ENCODE assay signal across 17 cellular contexts in genomic region chr20:53174454-53174853, GRCh38.
DNase-seq lines count a peak whose midpoint lies in the region; ATAC-seq, FAIRE-seq and TF ChIP-seq lines count a peak whose summit lies in the region.
"Had no signal": no experiment of that assay in that cellular context is flagged by ENCODE, and none has a peak within 500 bp of the region (broad histone marks: within the 10 kb centered on the region; RNA-seq: fewer than 3 reads in every experiment).

No MANE protein-coding gene starts in this region.

- no peaks in the 10 kb centered on the region for H3K36me3 Mint-ChIP-seq in WTC11
- H3K36me3 Mint-ChIP-seq in neural progenitor cell = no peaks in the 10 kb centered on the region
- no peaks in the 10 kb centered on the region for H3K36me3 Mint-ChIP-seq in Calu3 (ENCODE audit: insufficient read depth, unreplicated experiment)
- H3K36me3 Mint-ChIP-seq: IgD-negative memory B cell had no signal

- no peak overlapping the region for H2AFZ ChIP-seq in HepG2 (ENCODE audit: low read length)
- no peak overlapping the region for H2AFZ ChIP-seq in neural progenitor cell (replicated peaks)

- H3K9me3 Mint-ChIP-seq in WTC11 (no peaks in the 10 kb centered on the region), neural progenitor cell (no peaks in the 10 kb centered on the region), Calu3 (ENCODE audit: low read depth, unreplicated experiment) (no peaks in the 10 kb centered on the region)
- H3K9me3 Mint-ChIP-seq: IgD-negative memory B cell had no signal

- TF ChIP-seq POLR2A in HepG2 (IDR thresholded peaks at IDR 0.05; ENCODE audit: insufficient read depth in 1 of 2, low read depth in 2 of 2, low read length in 2 of 2) = no peak
- TF ChIP-seq POLR2A in right lobe of liver (IDR thresholded peaks at IDR 0.05) = no peak

- H3K9me3 ChIP-seq in HepG2 (ENCODE audit: low read length) (no peaks in the 10 kb centered on the region), right lobe of liver (no peaks in the 10 kb centered on the region), neural progenitor cell (ENCODE audit: low read depth) (no peaks in the 10 kb centered on the region), BE2C (no peaks in the 10 kb centered on the region)
- H3K9me3 ChIP-seq: BLaER1, HAP-1 had no signal

- FAIRE-seq in HepG2 (lab: Jason Lieb, UNC) = no peak
- FAIRE-seq: GM12878 had no signal

- in situ Hi-C loops in HepG2 (cut with HindIII; ENCODE audit: extremely low pct_ligation_motif_present, low pct_unique_long_range_greater_than_20kb) = no loop called here

- no peak overlapping the region for H3K27ac ChIP-seq in HepG2 (ENCODE audit: extremely low read length, insufficient read depth, low read length)
- H3K27ac ChIP-seq in right lobe of liver = no peak overlapping the region
- no peak overlapping the region for H3K27ac ChIP-seq in neural progenitor cell
- H3K27ac ChIP-seq: 22Rv1, BLaER1, KMS-11 had no signal

- no peak overlapping the region for H3K4me3 Mint-ChIP-seq in WTC11
- no peak overlapping the region for H3K4me3 Mint-ChIP-seq in neural progenitor cell
- H3K4me3 Mint-ChIP-seq in Calu3 (ENCODE audit: low read depth, unreplicated experiment) = no peak overlapping the region
- H3K4me3 Mint-ChIP-seq: IgD-negative memory B cell had no signal

- H3K27me3 Mint-ChIP-seq in WTC11 (ENCODE audit: low read depth) (no peaks in the 10 kb centered on the region), neural progenitor cell (ENCODE audit: insufficient read depth, low read depth) (peaks cover 3% of the 10 kb centered on the region), Calu3 (ENCODE audit: unreplicated experiment) (peaks cover 58% of the 10 kb centered on the region)
- H3K27me3 Mint-ChIP-seq: IgD-negative memory B cell had no signal

- WGBS in HepG2 (ENCODE audit: low lambda C conversion rate) = 7% methylated on average over 3 of the region's 3 CpGs
- 88% methylated on average over 3 of the region's 3 CpGs for WGBS in right lobe of liver (ENCODE audit: insufficient coverage, low coverage, low lambda C conversion rate, missing lambda C conversion rate)

- H3F3A ChIP-seq in neural progenitor cell (ENCODE audit: low read depth) = peaks cover 12% of the 10 kb centered on the region

- H3K4me3 ChIP-seq in HepG2 (replicated peaks in 1 of 3; ENCODE audit: insufficient read depth in 1 of 3, low read depth in 2 of 3, low read length in 3 of 3) (no peak overlapping the region), right lobe of liver (no peak overlapping the region), neural progenitor cell (no peak overlapping the region), BE2C (ENCODE audit: low read depth, low read length) (no peak overlapping the region)
- H3K4me3 ChIP-seq: BLaER1, GM12878, HAP-1 had no signal

- no peaks in the 10 kb centered on the region for H3K36me3 ChIP-seq in HepG2 (replicated peaks in 1 of 2; ENCODE audit: control insufficient read depth in 1 of 2, insufficient read depth in 2 of 2, low read length in 2 of 2)
- peaks cover 0 to 3% (median 0%) of the 10 kb centered on the region in 4 donors for H3K36me3 ChIP-seq in right lobe of liver
- no peaks in the 10 kb centered on the region for H3K36me3 ChIP-seq in neural progenitor cell
- H3K36me3 ChIP-seq in BE2C = no peaks in the 10 kb centered on the region
- H3K36me3 ChIP-seq: BLaER1, HAP-1 had no signal

- H3K27ac Mint-ChIP-seq in WTC11 = peak overlapping the region; percentile 57; the same call in 1 of the 2 replicates
- peak overlapping the region; percentile 31 for H3K27ac Mint-ChIP-seq in neural progenitor cell
- H3K27ac Mint-ChIP-seq in Calu3 (ENCODE audit: unreplicated experiment) = no peak overlapping the region

- H3K27me3 ChIP-seq in HepG2 (ENCODE audit: control insufficient read depth in 1 of 2, insufficient read depth in 2 of 2, low read length in 2 of 2) (no peaks in the 10 kb centered on the region; a peak in 1 of 5 replicates), right lobe of liver (no peaks in the 10 kb centered on the region), neural progenitor cell (no peaks in the 10 kb centered on the region), BE2C (no peaks in the 10 kb centered on the region)
- H3K27me3 ChIP-seq: BLaER1 had no signal

- H3K4me1 Mint-ChIP-seq in WTC11 = peaks cover 16% of the 10 kb centered on the region
- H3K4me1 Mint-ChIP-seq in neural progenitor cell = peaks cover 13% of the 10 kb centered on the region
- no peaks in the 10 kb centered on the region for H3K4me1 Mint-ChIP-seq in Calu3 (ENCODE audit: low read depth, unreplicated experiment)

- POLR2A ChIA-PET in HepG2 (lab: Yijun Ruan, JAX) = no interaction called here
- POLR2A ChIA-PET in WTC11 (lab: Charles Lee) = no interaction called here

- no peak for TF ChIP-seq RAD21 in HepG2 (CRISPR knock-in tag; IDR thresholded peaks at IDR 0.05)

- H3K4me2 ChIP-seq in HepG2 (ENCODE audit: low read depth, low read length) = no peak overlapping the region
- H3K4me2 ChIP-seq in neural progenitor cell = no peak overlapping the region
- H3K4me2 ChIP-seq: BLaER1, KMS-11 had no signal

- H3K9ac ChIP-seq in HepG2 (ENCODE audit: insufficient read depth, low read depth, low read length) (no peak overlapping the region), neural progenitor cell (no peak overlapping the region)
- H3K9ac ChIP-seq: BLaER1, KMS-11 had no signal

- DNase-seq in HepG2 (ENCODE audit: low spot score) (no peak), right lobe of liver (no peak), WTC11 (ENCODE audit: low spot score) (no peak), neural progenitor cell (ENCODE audit: low spot score) (no peak), Calu3 (no peak), BE2C (no peak), NOMO-1 (lab: John Stamatoyannopoulos, UW; ENCODE audit: unreplicated experiment in 2 of 2) (no peak)
- DNase-seq: DMS 273 treated with DMSO at 0.1 percent for 48 hours, DMS79, GOT3 had no signal

- TF ChIP-seq EP300 in HepG2 (IDR thresholded peaks at IDR 0.05; ENCODE audit: low read depth in 2 of 2, low read length in 2 of 2) (no peak), HepG2 (CRISPR knock-in tag; IDR thresholded peaks at IDR 0.05; ENCODE audit: borderline replicate concordance) (no peak)

- intact Hi-C loops in HepG2 (cut with micrococcal nuclease; ENCODE audit: unreplicated experiment) (no loop called here), right lobe of liver (cut with DNase I) (no loop called here), Calu3 (cut with micrococcal nuclease; ENCODE audit: unreplicated experiment) (no loop called here)

- no TSS peak for BruUV-seq in HepG2 (replicated peaks; lab: Mats Ljungman, UMichigan)
- BruUV-seq in Calu3 (replicated peaks; lab: Mats Ljungman, UMichigan) = no TSS peak

- H4K20me1 ChIP-seq in HepG2 (ENCODE audit: insufficient read depth, low read length) = no peaks in the 10 kb centered on the region
- no peaks in the 10 kb centered on the region for H4K20me1 ChIP-seq in neural progenitor cell (ENCODE audit: low read depth)
- H4K20me1 ChIP-seq: BLaER1 had no signal

- no peak for TF ChIP-seq CTCF in HepG2 (CRISPR knock-in tag; IDR thresholded peaks at IDR 0.05)
- no peak for TF ChIP-seq CTCF in right lobe of liver (IDR thresholded peaks at IDR 0.05)
- no peak for TF ChIP-seq CTCF in WTC11 (IDR thresholded peaks at IDR 0.05)
- no peak for TF ChIP-seq CTCF in neural progenitor cell (IDR thresholded peaks at IDR 0.05)
- no peak for TF ChIP-seq CTCF in Calu3 (IDR thresholded peaks at IDR 0.05; ENCODE audit: unreplicated experiment)
- TF ChIP-seq CTCF in BE2C (IDR thresholded peaks at IDR 0.05; ENCODE audit: low read depth, low read length) = no peak

- ATAC-seq in HepG2 = no peak
- ATAC-seq in right lobe of liver = no peak
- no peak for ATAC-seq in WTC11
- ATAC-seq in HG03521 (IDR thresholded peaks at IDR 0.05; ENCODE audit: unreplicated experiment) = no peak
- ATAC-seq: GM12878 had no signal

- no peaks in the 10 kb centered on the region for H3K4me1 ChIP-seq in HepG2 (ENCODE audit: insufficient read depth, low read length)
- H3K4me1 ChIP-seq in right lobe of liver = no peaks in the 10 kb centered on the region
- H3K4me1 ChIP-seq in neural progenitor cell = peaks cover 14% of the 10 kb centered on the region
- H3K4me1 ChIP-seq in BE2C = peaks cover 5% of the 10 kb centered on the region; the same call in 1 of the 2 replicates
- H3K4me1 ChIP-seq: BLaER1, HAP-1 had no signal

- CTCF ChIA-PET in HepG2 (lab: Yijun Ruan, JAX; ENCODE audit: low intra/inter-chr PET ratio, low total read pairs) = no interaction called here
- CTCF ChIA-PET in WTC11 (lab: Charles Lee) = interaction anchor here (0.6 to 1.1 kb wide), 2 partner anchors 34 to 1034 kb away, joined by 5 to 6 read pairs; partner anchors contain the start of gene PFDN4
- CTCF ChIA-PET in Calu3 (lab: Charles Lee) = no interaction called here

- H3K79me2 ChIP-seq in HepG2 (ENCODE audit: insufficient read depth, low read length) = no peaks in the 10 kb centered on the region
- no peaks in the 10 kb centered on the region for H3K79me2 ChIP-seq in neural progenitor cell (ENCODE audit: low read depth)

TF ChIP-seq in HepG2, 621 proteins besides CTCF, POLR2A, EP300 and RAD21:
- TF ChIP-seq CC2D1A (CRISPR knock-in tag; IDR thresholded peaks at IDR 0.05) = no peak
- TF ChIP-seq RAD51 (IDR thresholded peaks at IDR 0.05; ENCODE audit: borderline replicate concordance) = peak; percentile 38; the same call in 1 of the 2 replicates
- TF ChIP-seq TGIF2 (CRISPR knock-in tag; IDR thresholded peaks at IDR 0.05) = no peak

TF ChIP-seq in WTC11, 78 proteins besides CTCF, POLR2A, EP300 and RAD21 (continues in another document):
- no peak for TF ChIP-seq JAZF1 (CRISPR knock-in tag; IDR thresholded peaks at IDR 0.05)
- no peak for TF ChIP-seq ESRRA (CRISPR knock-in tag; IDR thresholded peaks at IDR 0.05; ENCODE audit: borderline replicate concordance)
- no peak for TF ChIP-seq TEAD1 (CRISPR knock-in tag; IDR thresholded peaks at IDR 0.05)
- TF ChIP-seq MYBL2 (CRISPR knock-in tag; IDR thresholded peaks at IDR 0.05) = no peak
- TF ChIP-seq, protein P1, sequence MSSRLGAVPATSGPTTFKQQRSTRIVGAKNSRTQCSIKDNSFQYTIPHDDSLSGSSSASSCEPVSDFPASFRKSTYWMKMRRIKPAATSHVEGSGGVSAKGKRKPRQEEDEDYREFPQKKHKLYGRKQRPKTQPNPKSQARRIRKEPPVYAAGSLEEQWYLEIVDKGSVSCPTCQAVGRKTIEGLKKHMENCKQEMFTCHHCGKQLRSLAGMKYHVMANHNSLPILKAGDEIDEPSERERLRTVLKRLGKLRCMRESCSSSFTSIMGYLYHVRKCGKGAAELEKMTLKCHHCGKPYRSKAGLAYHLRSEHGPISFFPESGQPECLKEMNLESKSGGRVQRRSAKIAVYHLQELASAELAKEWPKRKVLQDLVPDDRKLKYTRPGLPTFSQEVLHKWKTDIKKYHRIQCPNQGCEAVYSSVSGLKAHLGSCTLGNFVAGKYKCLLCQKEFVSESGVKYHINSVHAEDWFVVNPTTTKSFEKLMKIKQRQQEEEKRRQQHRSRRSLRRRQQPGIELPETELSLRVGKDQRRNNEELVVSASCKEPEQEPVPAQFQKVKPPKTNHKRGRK (CRISPR knock-in tag; IDR thresholded peaks at IDR 0.05; ENCODE audit: borderline replicate concordance) = no peak
- TF ChIP-seq, protein P2, sequence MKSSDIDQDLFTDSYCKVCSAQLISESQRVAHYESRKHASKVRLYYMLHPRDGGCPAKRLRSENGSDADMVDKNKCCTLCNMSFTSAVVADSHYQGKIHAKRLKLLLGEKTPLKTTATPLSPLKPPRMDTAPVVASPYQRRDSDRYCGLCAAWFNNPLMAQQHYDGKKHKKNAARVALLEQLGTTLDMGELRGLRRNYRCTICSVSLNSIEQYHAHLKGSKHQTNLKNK (CRISPR knock-in tag; IDR thresholded peaks at IDR 0.05) = no peak
